Comparison of ENCODE assay signal across 13 cellular contexts in the genomic region with DNA sequence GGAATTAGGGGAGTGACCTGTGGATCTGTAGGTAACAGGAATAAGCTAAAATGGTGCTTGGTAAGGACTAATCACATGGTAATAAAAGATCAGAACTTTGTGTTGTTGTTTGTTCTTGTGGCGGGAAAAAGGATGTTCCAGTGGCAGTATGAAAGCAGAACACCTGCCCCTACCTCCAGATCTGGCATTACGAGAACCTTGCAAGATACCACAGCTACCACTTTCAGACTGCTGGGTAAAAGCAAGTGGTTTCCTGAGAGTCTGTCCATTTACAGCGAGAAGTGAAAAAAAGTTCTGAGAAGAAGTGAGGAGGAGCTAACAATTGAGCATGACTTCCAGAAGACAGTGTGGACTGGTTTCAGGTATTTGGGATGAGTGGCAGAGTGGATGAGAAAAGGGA.
DNase-seq lines count a peak whose midpoint lies in the region; ATAC-seq and TF ChIP-seq lines count a peak whose summit lies in the region.
"Had no signal": no experiment of that assay in that cellular context is flagged by ENCODE, and none has a peak within 500 bp of the region (broad histone marks: within the 10 kb centered on the region; RNA-seq: fewer than 3 reads in every experiment).

No MANE protein-coding gene starts in this region.

- H3K27me3 Mint-ChIP-seq in mesothelial cell of epicardium (ENCODE audit: low read depth): peaks cover 11% of the 10 kb centered on the region
- H3K27me3 Mint-ChIP-seq in activated T-cell treated with anti-CD3 and anti-CD28 coated beads, Interleukin-2, amount 50 U/mL, for 72 hours (ENCODE audit: low read depth): peaks cover 14% of the 10 kb centered on the region

- no peaks in the 10 kb centered on the region for H3K36me3 Mint-ChIP-seq in mesothelial cell of epicardium
- H3K36me3 Mint-ChIP-seq in activated T-cell treated with anti-CD3 and anti-CD28 coated beads, Interleukin-2, amount 50 U/mL, for 72 hours (ENCODE audit: insufficient read depth in 2 of 2): peaks cover 5% of the 10 kb centered on the region in 2 donors
- H3K36me3 Mint-ChIP-seq: type B pancreatic cell had no signal

- no peak for TF ChIP-seq CTCF in GM12864 (IDR thresholded peaks at IDR 0.05; ENCODE audit: low read depth, low read length, missing control alignments)
- TF ChIP-seq CTCF in mesothelial cell of epicardium (IDR thresholded peaks at IDR 0.05; ENCODE audit: unreplicated experiment): no peak

- H3K9me3 Mint-ChIP-seq in mesothelial cell of epicardium: peaks cover 8% of the 10 kb centered on the region
- peaks cover 0 to 8% of the 10 kb centered on the region in 2 donors for H3K9me3 Mint-ChIP-seq in activated T-cell treated with anti-CD3 and anti-CD28 coated beads, Interleukin-2, amount 50 U/mL, for 72 hours

- H3K27ac Mint-ChIP-seq in mesothelial cell of epicardium: no peak overlapping the region
- no peak overlapping the region for H3K27ac Mint-ChIP-seq in activated T-cell treated with anti-CD3 and anti-CD28 coated beads, Interleukin-2, amount 50 U/mL, for 72 hours
- H3K27ac Mint-ChIP-seq: H9, type B pancreatic cell had no signal

- H3K4me3 Mint-ChIP-seq in mesothelial cell of epicardium: no peak overlapping the region
- H3K4me3 Mint-ChIP-seq in activated T-cell treated with anti-CD3 and anti-CD28 coated beads, Interleukin-2, amount 50 U/mL, for 72 hours: no peak overlapping the region
- H3K4me3 Mint-ChIP-seq: H9, type B pancreatic cell had no signal

- no peaks in the 10 kb centered on the region for H3K4me1 Mint-ChIP-seq in mesothelial cell of epicardium
- H3K4me1 Mint-ChIP-seq in activated T-cell treated with anti-CD3 and anti-CD28 coated beads, Interleukin-2, amount 50 U/mL, for 72 hours (ENCODE audit: low read depth): peaks cover 13% of the 10 kb centered on the region

- H3K4me3 ChIP-seq in GM12864 (ENCODE audit: low read depth, low read length): no peak overlapping the region
- H3K4me3 ChIP-seq: ascending aorta, psoas muscle had no signal

- DNase-seq in GM12864 (ENCODE audit: low read depth): peak; percentile 36
- no peak for DNase-seq in mesothelial cell of epicardium (ENCODE audit: low spot score in 2 of 2, unreplicated experiment in 2 of 2)
- no peak for DNase-seq in T-helper 9 cell
- DNase-seq in NCI-H2107 (lab: John Stamatoyannopoulos, UW): no peak
- no peak for DNase-seq in activated T-cell treated with anti-CD3 and anti-CD28 coated beads, Interleukin-2, amount 50 U/mL, for 72 hours
- DNase-seq: H9, mesendoderm, psoas muscle had no signal

- ATAC-seq in GM19328 (IDR thresholded peaks at IDR 0.05; ENCODE audit: unreplicated experiment) (peak; percentile 68), HG02759 (IDR thresholded peaks at IDR 0.05; ENCODE audit: unreplicated experiment) (peak; percentile 93), HG03460 (IDR thresholded peaks at IDR 0.05; ENCODE audit: unreplicated experiment) (peak; percentile 97)
- no peak for ATAC-seq in activated T-cell treated with anti-CD3 and anti-CD28 coated beads, Interleukin-2, amount 50 U/mL, for 72 hours (replicated peaks in 1 of 2)
- ATAC-seq: psoas muscle had no signal

Comparison
In these comparisons a context has a peak if more than half of its experiments do, and no peak if none do; other contexts are left out.
1. ATAC-seq: peak in GM19328 (single experiment), HG02759 (single experiment) and HG03460 (single experiment); none in activated T-cell treated with anti-CD3 and anti-CD28 coated beads, Interleukin-2, amount 50 U/mL, for 72 hours (0 of 2).